ENCODE assay signal across 8 cellular contexts in the genomic region with DNA sequence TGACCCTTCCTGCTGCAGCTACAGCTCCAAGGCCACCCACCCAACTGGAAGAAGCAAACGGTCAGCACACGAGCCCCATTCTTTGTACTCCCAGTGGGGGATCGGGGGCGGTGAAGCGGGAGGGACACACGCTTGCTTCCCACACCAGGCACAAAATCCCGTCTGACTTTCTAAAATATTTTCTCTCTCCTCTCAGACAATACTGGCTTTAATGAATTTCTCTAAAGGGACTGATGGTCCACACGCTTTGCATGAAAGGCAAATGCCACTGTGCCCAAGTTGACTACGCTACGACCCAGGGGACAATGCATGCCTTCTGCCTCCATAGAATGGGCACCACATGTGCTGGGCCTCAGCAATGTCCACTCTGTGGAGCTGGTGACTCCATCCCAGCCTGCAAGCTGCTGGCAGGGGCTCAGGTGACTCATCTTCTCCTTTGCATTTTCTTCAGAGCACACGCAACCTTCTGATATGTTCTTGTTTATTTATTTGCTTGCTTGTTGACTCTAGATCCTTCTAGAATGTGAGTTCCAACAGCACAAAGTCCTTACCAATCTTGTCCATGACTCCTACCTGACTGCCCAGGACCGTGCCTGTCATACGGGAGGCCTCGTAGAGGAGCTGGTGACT. TPM values are rescaled to one million over a fixed set of nuclear protein-coding genes. Genes with fewer than 3 reads are reported as not detected.
A peak's percentile ranks its signal among the peaks of the same experiment; 100 is the strongest.
DNase-seq lines count a peak whose midpoint lies in the region; ATAC-seq and TF ChIP-seq lines count a peak whose summit lies in the region.

No MANE protein-coding gene starts in this region.

- peaks cover 27% of the 10 kb centered on the region for H3F3A ChIP-seq in MM.1S (ENCODE audit: insufficient read depth, low read length)

- no peaks in the 10 kb centered on the region for H3K9me2 ChIP-seq in MM.1S (replicated peaks; ENCODE audit: insufficient read depth, low read length)

- no peak for ATAC-seq in CD4-positive, CD25-positive, alpha-beta regulatory T cell (ENCODE audit: low read depth in 2 of 2)
- ATAC-seq in activated T-cell treated with anti-CD3 and anti-CD28 coated beads, Interleukin-2, amount 50 U/mL, for 72 hours (replicated peaks in 1 of 2) = no peak
- no peak for ATAC-seq in CD8-positive, alpha-beta T cell

- H3K36me3 Mint-ChIP-seq in CD4-positive, CD25-positive, alpha-beta regulatory T cell = peaks cover 27% of the 10 kb centered on the region
- peaks cover 4 to 13% of the 10 kb centered on the region in 2 donors for H3K36me3 Mint-ChIP-seq in activated T-cell treated with anti-CD3 and anti-CD28 coated beads, Interleukin-2, amount 50 U/mL, for 72 hours (ENCODE audit: insufficient read depth in 2 of 2)
- H3K36me3 Mint-ChIP-seq in CD8-positive, alpha-beta T cell = peaks cover 45% of the 10 kb centered on the region

- CTCF ChIA-PET in RWPE1 (lab: Yijun Ruan, JAX) = interaction anchor here (0.5 kb wide), 1 partner anchor 21 kb away, joined by 4 read pairs; no protein-coding TSS in a partner anchor
- CTCF ChIA-PET in CD8-positive, alpha-beta T cell (lab: Charles Lee) = interaction anchor here (0.6 to 1.9 kb wide), 3 partner anchors 12 to 59 kb away, joined by 3 to 5 read pairs (median 3); no protein-coding TSS in a partner anchor

- H4K20me1 ChIP-seq in fibroblast of lung (ENCODE audit: control insufficient read depth, extremely low read depth, insufficient read depth, low read length) = no peaks in the 10 kb centered on the region
- H4K20me1 ChIP-seq in MM.1S (ENCODE audit: insufficient read depth, low read length) = no peaks in the 10 kb centered on the region

- H2AFZ ChIP-seq in fibroblast of lung (ENCODE audit: low read length) (no peak overlapping the region), MM.1S (ENCODE audit: low read length) (no peak overlapping the region)

- TF ChIP-seq CTCF in RWPE1 (conservative IDR thresholded peaks at IDR 0.05; ENCODE audit: low read depth) = no peak
- no peak for TF ChIP-seq CTCF in fibroblast of lung (conservative IDR thresholded peaks at IDR 0.05 in 1 of 2, IDR thresholded peaks at IDR 0.05 in 1 of 2; ENCODE audit: low read depth in 1 of 2, low read length in 2 of 2)
- no peak for TF ChIP-seq CTCF in MM.1S (IDR thresholded peaks at IDR 0.05; ENCODE audit: low read length)
- no peak for TF ChIP-seq CTCF in CD8-positive, alpha-beta T cell (IDR thresholded peaks at IDR 0.05)

- no peak for DNase-seq in CD4-positive, CD25-positive, alpha-beta regulatory T cell
- DNase-seq in RWPE1 (ENCODE audit: low spot score) (no peak), fibroblast of lung (ENCODE audit: low read depth in 2 of 2) (peak; percentile 82 to 83), pons (ENCODE audit: low spot score) (peak; percentile 77), MM.1S (no peak), NCI-H187 (lab: John Stamatoyannopoulos, UW) (no peak)
- DNase-seq in activated T-cell treated with anti-CD3 and anti-CD28 coated beads, Interleukin-2, amount 50 U/mL, for 72 hours = no peak
- DNase-seq in CD8-positive, alpha-beta T cell = no peak

- H3K9ac ChIP-seq in fibroblast of lung (ENCODE audit: insufficient read depth, low read length) (no peak overlapping the region), MM.1S (ENCODE audit: low read length) (no peak overlapping the region)

- no peaks in the 10 kb centered on the region for H3K27me3 ChIP-seq in CD4-positive, CD25-positive, alpha-beta regulatory T cell (ENCODE audit: control insufficient read depth, insufficient read depth, low read length)
- H3K27me3 ChIP-seq in fibroblast of lung (ENCODE audit: control insufficient read depth, insufficient read depth, low read length) = no peaks in the 10 kb centered on the region
- H3K27me3 ChIP-seq in MM.1S (replicated peaks; ENCODE audit: insufficient read depth, low read length) = no peaks in the 10 kb centered on the region
- no peaks in the 10 kb centered on the region for H3K27me3 ChIP-seq in CD8-positive, alpha-beta T cell (ENCODE audit: insufficient read depth, low read length)

- H3K9me3 Mint-ChIP-seq in CD4-positive, CD25-positive, alpha-beta regulatory T cell = no peaks in the 10 kb centered on the region
- no peaks in the 10 kb centered on the region for H3K9me3 Mint-ChIP-seq in activated T-cell treated with anti-CD3 and anti-CD28 coated beads, Interleukin-2, amount 50 U/mL, for 72 hours
- no peaks in the 10 kb centered on the region for H3K9me3 Mint-ChIP-seq in CD8-positive, alpha-beta T cell

- no peak overlapping the region for H3K4me2 ChIP-seq in fibroblast of lung (ENCODE audit: extremely low read depth, insufficient read depth, low read length)
- no peak overlapping the region for H3K4me2 ChIP-seq in MM.1S (ENCODE audit: low read depth, low read length)

- H3K4me1 Mint-ChIP-seq in CD4-positive, CD25-positive, alpha-beta regulatory T cell = peaks cover 22 to 91% (median 64%) of the 10 kb centered on the region in 4 donors
- peaks cover 67% of the 10 kb centered on the region for H3K4me1 Mint-ChIP-seq in activated T-cell treated with anti-CD3 and anti-CD28 coated beads, Interleukin-2, amount 50 U/mL, for 72 hours (ENCODE audit: low read depth)
- peaks cover 73% of the 10 kb centered on the region for H3K4me1 Mint-ChIP-seq in CD8-positive, alpha-beta T cell (ENCODE audit: low read depth)

- peak overlapping the region in 2 of 4 donors; percentile 24 to 43 for H3K4me3 Mint-ChIP-seq in CD4-positive, CD25-positive, alpha-beta regulatory T cell
- H3K4me3 Mint-ChIP-seq in activated T-cell treated with anti-CD3 and anti-CD28 coated beads, Interleukin-2, amount 50 U/mL, for 72 hours = peak overlapping the region in 1 of 2 donors; percentile 5
- no peak overlapping the region for H3K4me3 Mint-ChIP-seq in CD8-positive, alpha-beta T cell

- intact Hi-C loops in CD8-positive, alpha-beta T cell (cut with DNase I, micrococcal nuclease) = no loop called here

- H3K4me1 ChIP-seq in CD4-positive, CD25-positive, alpha-beta regulatory T cell (ENCODE audit: control insufficient read depth, insufficient read depth, low read length, poor library complexity, severe bottlenecking) = peaks cover 66% of the 10 kb centered on the region
- H3K4me1 ChIP-seq in fibroblast of lung (ENCODE audit: control insufficient read depth, extremely low read depth, insufficient read depth, low read length) (peaks cover 43% of the 10 kb centered on the region), MM.1S (ENCODE audit: low read length) (peaks cover 85% of the 10 kb centered on the region)
- peaks cover 28% of the 10 kb centered on the region for H3K4me1 ChIP-seq in CD8-positive, alpha-beta T cell (ENCODE audit: insufficient read depth, low read length)

- POLR2A ChIA-PET in RWPE1 (lab: Yijun Ruan, JAX; ENCODE audit: low non-redundant PET) = no interaction called here
- POLR2A ChIA-PET in CD8-positive, alpha-beta T cell (lab: Charles Lee) = interaction anchor here (0.5 kb wide), 1 partner anchor 1068 kb away, joined by 3 read pairs; no protein-coding TSS in a partner anchor

- peaks cover 34% of the 10 kb centered on the region for H3K79me2 ChIP-seq in fibroblast of lung (ENCODE audit: control insufficient read depth, insufficient read depth, low read length)
- H3K79me2 ChIP-seq in MM.1S (ENCODE audit: low read length) = peaks cover 86% of the 10 kb centered on the region

- peaks cover 15% of the 10 kb centered on the region for H3K36me3 ChIP-seq in CD4-positive, CD25-positive, alpha-beta regulatory T cell (ENCODE audit: control insufficient read depth, insufficient read depth, low read length)
- peaks cover 1% of the 10 kb centered on the region for H3K36me3 ChIP-seq in fibroblast of lung (ENCODE audit: control insufficient read depth, insufficient read depth, low read length)
- H3K36me3 ChIP-seq in MM.1S (replicated peaks; ENCODE audit: insufficient read depth, low read length) = no peaks in the 10 kb centered on the region
- H3K36me3 ChIP-seq in CD8-positive, alpha-beta T cell (ENCODE audit: insufficient read depth, low read length) = peaks cover 5% of the 10 kb centered on the region

- peak overlapping the region; percentile 73 to 88 (median 86) for H3K27ac Mint-ChIP-seq in CD4-positive, CD25-positive, alpha-beta regulatory T cell
- H3K27ac Mint-ChIP-seq in activated T-cell treated with anti-CD3 and anti-CD28 coated beads, Interleukin-2, amount 50 U/mL, for 72 hours = no peak overlapping the region
- H3K27ac Mint-ChIP-seq in CD8-positive, alpha-beta T cell = no peak overlapping the region

- H3K9me3 ChIP-seq in CD4-positive, CD25-positive, alpha-beta regulatory T cell (ENCODE audit: control insufficient read depth in 2 of 2, low read length in 2 of 2) = no peaks in the 10 kb centered on the region
- H3K9me3 ChIP-seq in fibroblast of lung (ENCODE audit: control insufficient read depth, insufficient read depth, low read depth, low read length) (no peaks in the 10 kb centered on the region), MM.1S (replicated peaks; ENCODE audit: insufficient read depth, low read length) (no peaks in the 10 kb centered on the region)
- no peaks in the 10 kb centered on the region for H3K9me3 ChIP-seq in CD8-positive, alpha-beta T cell (ENCODE audit: low read length)

- no peak overlapping the region for H3K27ac ChIP-seq in CD4-positive, CD25-positive, alpha-beta regulatory T cell (ENCODE audit: insufficient read depth, low read length, poor library complexity, severe bottlenecking)
- H3K27ac ChIP-seq in RWPE1 = peak overlapping the region; percentile 28; the same call in 1 of the 2 replicates
- peak overlapping the region; percentile 26 for H3K27ac ChIP-seq in fibroblast of lung (ENCODE audit: insufficient read depth, low read length)
- no peak overlapping the region for H3K27ac ChIP-seq in MM.1S (ENCODE audit: low read length)
- no peak overlapping the region for H3K27ac ChIP-seq in CD8-positive, alpha-beta T cell (ENCODE audit: low read depth, low read length)

- no peaks in the 10 kb centered on the region for H3K27me3 Mint-ChIP-seq in CD4-positive, CD25-positive, alpha-beta regulatory T cell
- H3K27me3 Mint-ChIP-seq in activated T-cell treated with anti-CD3 and anti-CD28 coated beads, Interleukin-2, amount 50 U/mL, for 72 hours (ENCODE audit: low read depth) = no peaks in the 10 kb centered on the region
- H3K27me3 Mint-ChIP-seq in CD8-positive, alpha-beta T cell (ENCODE audit: low read depth) = no peaks in the 10 kb centered on the region

- no peak overlapping the region for H3K4me3 ChIP-seq in CD4-positive, CD25-positive, alpha-beta regulatory T cell (ENCODE audit: low read depth, low read length)
- H3K4me3 ChIP-seq in fibroblast of lung (replicated peaks in 1 of 4; ENCODE audit: control extremely low read depth in 1 of 4, insufficient read depth in 1 of 4, low read depth in 3 of 4, low read length in 4 of 4) (no peak overlapping the region), MM.1S (ENCODE audit: low read length) (no peak overlapping the region)
- H3K4me3 ChIP-seq in CD8-positive, alpha-beta T cell (ENCODE audit: low read depth, low read length) = no peak overlapping the region

RNA-seq across cellular contexts. Expression of gene SYNE3, which starts 15.6 kb away (rescaled TPM):
- total RNA-seq in CD4-positive, CD25-positive, alpha-beta regulatory T cell = 71.7 TPM
- polyA plus RNA-seq in CD4-positive, CD25-positive, alpha-beta regulatory T cell = 1 to 10 TPM; 2.7 to 6.5 (median 4.1) TPM
- total RNA-seq in fibroblast of lung = 15.9 and 24.1 TPM in 2 replicates
- 4.9 and 8.7 TPM in 2 replicates for polyA plus RNA-seq in fibroblast of lung
- 5.8 and 7.4 TPM in 2 replicates for polyA plus RNA-seq in fibroblast of lung (2012)
- 15.2 and 31.5 TPM in 2 replicates for polyA minus RNA-seq in fibroblast of lung (ENCODE audit: low replicate concordance)
- 10 to 100 TPM; 59.9 to 66.2 TPM for total RNA-seq in activated T-cell treated with anti-CD3 and anti-CD28 coated beads, Interleukin-2, amount 50 U/mL, for 72 hours
- total RNA-seq in CD8-positive, alpha-beta T cell = 10 to 100 TPM; 18.5 to 19.7 TPM

RNA-seq across cellular contexts. Expression of gene GLRX5, which starts 34.0 kb away (rescaled TPM):
- 18.1 TPM for total RNA-seq in CD4-positive, CD25-positive, alpha-beta regulatory T cell
- polyA plus RNA-seq in CD4-positive, CD25-positive, alpha-beta regulatory T cell = 10 to 100 TPM; 54.2 to 71.9 (median 56.6) TPM
- total RNA-seq in fibroblast of lung = 28.4 and 28.5 TPM in 2 replicates
- 47.6 and 53.5 TPM in 2 replicates for polyA plus RNA-seq in fibroblast of lung
- polyA plus RNA-seq in fibroblast of lung (2012) = 38.1 and 43.4 TPM in 2 replicates
- polyA minus RNA-seq in fibroblast of lung (ENCODE audit: low replicate concordance) = 3.4 and 8.7 TPM in 2 replicates
- total RNA-seq in activated T-cell treated with anti-CD3 and anti-CD28 coated beads, Interleukin-2, amount 50 U/mL, for 72 hours = 10 to 100 TPM; 23.1 to 26.3 TPM
- total RNA-seq in CD8-positive, alpha-beta T cell = 10 to 100 TPM; 13.7 to 15.2 TPM

Comparison
In these comparisons a context has a peak if more than half of its experiments do, and no peak if none do; other contexts are left out.
1. DNase-seq: peak in fibroblast of lung (2 of 2) and pons (single experiment); none in CD4-positive, CD25-positive, alpha-beta regulatory T cell (0 of 3), RWPE1 (single experiment), MM.1S (single experiment), activated T-cell treated with anti-CD3 and anti-CD28 coated beads, Interleukin-2, amount 50 U/mL, for 72 hours (0 of 2), NCI-H187 (0 of 2) and CD8-positive, alpha-beta T cell (0 of 7).
2. H3K27ac ChIP-seq: peak in RWPE1 (single experiment) and fibroblast of lung (single experiment); none in CD4-positive, CD25-positive, alpha-beta regulatory T cell (single experiment), MM.1S (single experiment) and CD8-positive, alpha-beta T cell (single experiment).
3. H3K27ac Mint-ChIP-seq: peak in CD4-positive, CD25-positive, alpha-beta regulatory T cell (3 of 3); none in activated T-cell treated with anti-CD3 and anti-CD28 coated beads, Interleukin-2, amount 50 U/mL, for 72 hours (single experiment) and CD8-positive, alpha-beta T cell (single experiment).